Comparison of ENCODE assay signal across 1 cellular context in genomic region chr11:65486570-65487466, GRCh38.
TF ChIP-seq lines count a peak whose summit lies in the region.

No MANE protein-coding gene starts in this region.

TF ChIP-seq in GM12878, 131 proteins besides CTCF, POLR2A, EP300 and RAD21:
- TF ChIP-seq ELK1 (IDR thresholded peaks at IDR 0.05; ENCODE audit: low read depth, low read length) (no peak), ESRRA (IDR thresholded peaks at IDR 0.05; ENCODE audit: low read length) (no peak)
